ENCODE assay signal across 11 cellular contexts in genomic region chr21:46116846-46117585, GRCh38. TPM values are rescaled to one million over a fixed set of nuclear protein-coding genes. Genes with fewer than 3 reads are reported as not detected.
DNase-seq lines count a peak whose midpoint lies in the region; ATAC-seq and TF ChIP-seq lines count a peak whose summit lies in the region.
"Had no signal": no experiment of that assay in that cellular context is flagged by ENCODE, and none has a peak within 500 bp of the region (broad histone marks: within the 10 kb centered on the region; RNA-seq: fewer than 3 reads in every experiment).

No MANE protein-coding gene starts in this region.

- no peaks in the 10 kb centered on the region for H3K79me2 ChIP-seq in GM23338 (replicated peaks; ENCODE audit: insufficient read depth)

- ATAC-seq in sciatic nerve (peak; percentile 14), GM23338 (no peak), GM21737 (IDR thresholded peaks at IDR 0.05; ENCODE audit: unreplicated experiment) (no peak)
- ATAC-seq: pancreas had no signal

- H3K27ac Mint-ChIP-seq in glutamatergic neuron (ENCODE audit: unreplicated experiment) (no peak overlapping the region), GM23338 (no peak overlapping the region; the same call in 1 of the 2 replicates)
- H3K27ac Mint-ChIP-seq: activated naive CD4-positive, alpha-beta T cell treated with anti-CD3 and anti-CD28 coated beads, Interleukin-2, amount 10 ng/mL, durations not matched to agents 7 days and 5 days had no signal

- H3K4me1 ChIP-seq in GM23338 (ENCODE audit: insufficient read depth) = no peaks in the 10 kb centered on the region
- H3K4me1 ChIP-seq: pancreas had no signal

- H3K36me3 Mint-ChIP-seq in glutamatergic neuron (ENCODE audit: unreplicated experiment) = no peaks in the 10 kb centered on the region
- H3K36me3 Mint-ChIP-seq in GM23338 (ENCODE audit: low read depth) = peaks cover 32% of the 10 kb centered on the region
- H3K36me3 Mint-ChIP-seq: activated naive CD4-positive, alpha-beta T cell treated with anti-CD3 and anti-CD28 coated beads, Interleukin-2, amount 10 ng/mL, durations not matched to agents 7 days and 5 days had no signal

- H3K4me1 Mint-ChIP-seq in glutamatergic neuron (ENCODE audit: low read depth, unreplicated experiment) = no peaks in the 10 kb centered on the region
- no peaks in the 10 kb centered on the region for H3K4me1 Mint-ChIP-seq in GM23338
- H3K4me1 Mint-ChIP-seq: activated naive CD4-positive, alpha-beta T cell treated with anti-CD3 and anti-CD28 coated beads, Interleukin-2, amount 10 ng/mL, durations not matched to agents 7 days and 5 days had no signal

- TF ChIP-seq CTCF in glutamatergic neuron (IDR thresholded peaks at IDR 0.05; ENCODE audit: partially characterized antibody, unreplicated experiment) (no peak), GM23338 (conservative IDR thresholded peaks at IDR 0.05; ENCODE audit: low read depth in 2 of 2) (no peak)

- H4K20me1 ChIP-seq in GM23338 (replicated peaks; ENCODE audit: insufficient read depth) = no peaks in the 10 kb centered on the region

- H3F3A ChIP-seq in GM23338 (replicated peaks; ENCODE audit: low read depth) = no peaks in the 10 kb centered on the region

- no peak overlapping the region for H3K4me2 ChIP-seq in GM23338

- H3K9me3 Mint-ChIP-seq in glutamatergic neuron (ENCODE audit: unreplicated experiment) (peaks cover 1% of the 10 kb centered on the region), GM23338 (0 out of 3 replicates have a peak, but pooled peaks cover 6% of the 10 kb centered on the region)

- H3K27me3 Mint-ChIP-seq in glutamatergic neuron (ENCODE audit: unreplicated experiment) (no peaks in the 10 kb centered on the region), GM23338 (ENCODE audit: insufficient read depth, low read depth, poor library complexity) (peaks cover 2% of the 10 kb centered on the region)
- H3K27me3 Mint-ChIP-seq: activated naive CD4-positive, alpha-beta T cell treated with anti-CD3 and anti-CD28 coated beads, Interleukin-2, amount 10 ng/mL, durations not matched to agents 7 days and 5 days had no signal

- H3K9me2 ChIP-seq in GM23338 (ENCODE audit: insufficient read depth) = no peaks in the 10 kb centered on the region

- DNase-seq in EL = peak; percentile 80
- peak; percentile 98 for DNase-seq in RPMI7951 (ENCODE audit: low read depth)
- peak; percentile 12 for DNase-seq in glutamatergic neuron
- DNase-seq in sciatic nerve (ENCODE audit: low spot score) = peak; percentile 58
- no peak for DNase-seq in kidney glomerular epithelial cell (lab: John Stamatoyannopoulos, UW)
- DNase-seq in GM23338 (ENCODE audit: low spot score) = no peak
- DNase-seq: MV-4-11; NK-92 treated with Interleukin-12 subunit alpha and Interleukin-12 subunit beta, amount 100 ng/mL, for 24 hours had no signal

- H3K27ac ChIP-seq in GM23338 (ENCODE audit: low read depth) = no peak overlapping the region
- H3K27ac ChIP-seq: pancreas had no signal

- H3K4me3 ChIP-seq in GM23338 = no peak overlapping the region
- H3K4me3 ChIP-seq: pancreas had no signal

- H3K36me3 ChIP-seq in GM23338 (ENCODE audit: insufficient read depth) = peaks cover 15% of the 10 kb centered on the region
- H3K36me3 ChIP-seq: pancreas had no signal

- no peak overlapping the region for H2AFZ ChIP-seq in GM23338

- H3K4me3 Mint-ChIP-seq in glutamatergic neuron (ENCODE audit: unreplicated experiment) (no peak overlapping the region), GM23338 (no peak overlapping the region)
- H3K4me3 Mint-ChIP-seq: activated naive CD4-positive, alpha-beta T cell treated with anti-CD3 and anti-CD28 coated beads, Interleukin-2, amount 10 ng/mL, durations not matched to agents 7 days and 5 days had no signal

- H3K27me3 ChIP-seq in GM23338 (ENCODE audit: insufficient read depth) = no peaks in the 10 kb centered on the region
- H3K27me3 ChIP-seq: pancreas had no signal

- intact Hi-C loops in sciatic nerve (cut with DNase I) = no loop called here

TF ChIP-seq in GM23338, 12 proteins besides CTCF, POLR2A, EP300 and RAD21:
- TF ChIP-seq ZNF114 (CRISPR knock-in tag; IDR thresholded peaks at IDR 0.05) = no peak
- TF ChIP-seq ZNF331 (CRISPR knock-in tag; IDR thresholded peaks at IDR 0.05; ENCODE audit: low read depth) = no peak
- no peak for TF ChIP-seq POLR2AphosphoS5 (IDR thresholded peaks at IDR 0.05; ENCODE audit: low read depth)
- no peak for TF ChIP-seq NANOG (IDR thresholded peaks at IDR 0.05; ENCODE audit: borderline replicate concordance)
- no peak for TF ChIP-seq ETS1 (IDR thresholded peaks at IDR 0.05)
- no peak for TF ChIP-seq EZH2phosphoT487 (IDR thresholded peaks at IDR 0.05; ENCODE audit: unreplicated experiment)
- no peak for TF ChIP-seq REST (IDR thresholded peaks at IDR 0.05; ENCODE audit: unreplicated experiment)
- no peak for TF ChIP-seq STAT1 (IDR thresholded peaks at IDR 0.05; ENCODE audit: unreplicated experiment)
TF ChIP-seq in GM23338: peak in this region for 0.

RNA-seq across cellular contexts. Expression of gene COL6A2, which starts 19.1 kb away (rescaled TPM):
- 680 and 1,049 TPM in 2 replicates for total RNA-seq in RPMI7951 (2014; rRNA removed; shearing (Covaris generic))
- total RNA-seq in glutamatergic neuron (ENCODE audit: unreplicated experiment) = 55.2 TPM
- 397 TPM for total RNA-seq in sciatic nerve
- 68.5 and 89.2 TPM in 2 replicates for total RNA-seq in GM23338 (2014; rRNA removed; shearing (Covaris generic))
- polyA plus RNA-seq in GM23338 (2016; fragmentation: Nextera tagmentation; extraction: Ambion mirVana) = 28.4 and 31.8 TPM in 2 replicates

RNA-seq across cellular contexts. Expression of gene FTCD, which starts 38.4 kb away (rescaled TPM):
- total RNA-seq in RPMI7951 (2014; rRNA removed; shearing (Covaris generic)) = 0.20 and 0.36 TPM in 2 replicates
- 13.4 TPM for total RNA-seq in glutamatergic neuron (ENCODE audit: unreplicated experiment)
- total RNA-seq in sciatic nerve = 2.9 TPM
- 0.90 and 3.3 TPM in 2 replicates for total RNA-seq in GM23338 (2014; rRNA removed; shearing (Covaris generic))
- 2.3 and 2.6 TPM in 2 replicates for polyA plus RNA-seq in GM23338 (2016; fragmentation: Nextera tagmentation; extraction: Ambion mirVana)

Comparison
In these comparisons a context has a peak if more than half of its experiments do, and no peak if none do; other contexts are left out.
1. DNase-seq: peak in EL (single experiment), RPMI7951 (single experiment), glutamatergic neuron (single experiment) and sciatic nerve (single experiment); none in kidney glomerular epithelial cell (single experiment) and GM23338 (single experiment).